1 cellular context compared by ENCODE assay signal in genomic region chr4:7894677-7895181, GRCh38.
TF ChIP-seq lines count a peak whose summit lies in the region.

No MANE protein-coding gene starts in this region.

TF ChIP-seq in H1, 55 proteins besides CTCF, POLR2A, EP300 and RAD21 (continued from another document):
- TF ChIP-seq MAX (IDR thresholded peaks at IDR 0.05) (no peak), TBP (IDR thresholded peaks at IDR 0.05; ENCODE audit: low read depth, low read length) (no peak), ZNF274 (IDR thresholded peaks at IDR 0.05; ENCODE audit: borderline replicate concordance, extremely low read depth, low read length) (no peak), HDAC2 (IDR thresholded peaks at IDR 0.05; ENCODE audit: borderline replicate concordance in 1 of 2, low read depth in 2 of 2, low read length in 2 of 2) (no peak)
